ENCODE assay signal across 13 cellular contexts in the genomic region with DNA sequence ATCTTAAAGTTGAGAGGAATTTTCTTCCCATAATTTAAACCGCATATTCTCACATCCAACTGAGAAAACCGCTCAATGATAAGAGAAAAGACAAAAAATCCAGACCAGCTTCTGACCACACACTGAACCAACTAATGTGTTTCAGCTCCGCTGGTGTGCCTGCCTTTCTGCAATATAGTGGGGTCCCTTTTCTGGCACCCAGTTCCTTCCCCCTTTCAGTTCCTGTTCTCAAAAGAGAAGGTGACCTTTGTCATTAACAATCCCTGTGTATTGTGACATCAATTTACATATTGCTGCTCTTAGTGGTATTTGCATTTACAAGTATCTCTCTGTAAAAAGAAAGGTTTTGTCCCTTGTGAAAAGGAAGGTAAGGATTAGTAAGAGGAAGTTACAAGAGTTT. TPM values are rescaled to one million over a fixed set of nuclear protein-coding genes. Genes with fewer than 3 reads are reported as not detected.
A peak's percentile ranks its signal among the peaks of the same experiment; 100 is the strongest.
DNase-seq lines count a peak whose midpoint lies in the region; ATAC-seq and TF ChIP-seq lines count a peak whose summit lies in the region.
"Had no signal": no experiment of that assay in that cellular context is flagged by ENCODE, and none has a peak within 500 bp of the region (broad histone marks: within the 10 kb centered on the region; RNA-seq: fewer than 3 reads in every experiment).

No MANE protein-coding gene starts in this region.

- TF ChIP-seq EP300 in ovary (IDR thresholded peaks at IDR 0.05): no peak

- 75 to 83% (median 79%) methylated on average over 3 of the region's 3 CpGs for WGBS in heart left ventricle, 4 donors
- 72 to 78% (median 75%) methylated on average over 3 of the region's 3 CpGs for WGBS in ovary, 3 donors

- H3K36me3 ChIP-seq in left lung: no peaks in the 10 kb centered on the region
- H3K36me3 ChIP-seq in heart left ventricle: no peaks in the 10 kb centered on the region
- no peaks in the 10 kb centered on the region for H3K36me3 ChIP-seq in ovary

- no peak overlapping the region for H3K27ac Mint-ChIP-seq in osteocyte (ENCODE audit: unreplicated experiment)

- H3K4me3 ChIP-seq in left lung (no peak overlapping the region), heart left ventricle (no peak overlapping the region), ovary (no peak overlapping the region)

- DNase-seq in left lung (no peak), ureter (ENCODE audit: low spot score) (no peak), heart left ventricle (no peak), ovary (no peak), osteocyte (ENCODE audit: extremely low spot score, unreplicated experiment) (no peak)
- DNase-seq: activated CD4-positive, alpha-beta T cell treated with anti-CD3 and anti-CD28 coated beads for 48 hours; H7 had no signal

- H3K9me3 ChIP-seq in left lung: no peaks in the 10 kb centered on the region
- H3K9me3 ChIP-seq in heart left ventricle: no peaks in the 10 kb centered on the region
- H3K9me3 ChIP-seq in ovary: no peaks in the 10 kb centered on the region

- H3K27me3 ChIP-seq in left lung: no peaks in the 10 kb centered on the region
- no peaks in the 10 kb centered on the region for H3K27me3 ChIP-seq in heart left ventricle
- no peaks in the 10 kb centered on the region for H3K27me3 ChIP-seq in ovary

- no peaks in the 10 kb centered on the region for H3K36me3 Mint-ChIP-seq in osteocyte (ENCODE audit: unreplicated experiment)

- H3K4me3 Mint-ChIP-seq in osteocyte (ENCODE audit: unreplicated experiment): no peak overlapping the region

- H3K27me3 Mint-ChIP-seq in osteocyte (ENCODE audit: unreplicated experiment): peaks cover 7% of the 10 kb centered on the region

- H3K4me1 ChIP-seq in left lung (peaks cover 0 to 6% of the 10 kb centered on the region in 2 donors), heart left ventricle (peaks cover 0 to 14% (median 0%) of the 10 kb centered on the region in 12 donors), ovary (ENCODE audit: insufficient read depth) (no peaks in the 10 kb centered on the region)

- H3K27ac ChIP-seq in left lung: no peak overlapping the region
- H3K27ac ChIP-seq in heart left ventricle: no peak overlapping the region
- no peak overlapping the region for H3K27ac ChIP-seq in ovary

- TF ChIP-seq CTCF in left lung (IDR thresholded peaks at IDR 0.05): no peak
- TF ChIP-seq CTCF in heart left ventricle (IDR thresholded peaks at IDR 0.05): no peak
- no peak for TF ChIP-seq CTCF in ovary (IDR thresholded peaks at IDR 0.05)
- no peak for TF ChIP-seq CTCF in osteocyte (IDR thresholded peaks at IDR 0.05)

- no peaks in the 10 kb centered on the region for H3K9me3 Mint-ChIP-seq in osteocyte (ENCODE audit: unreplicated experiment)

- TF ChIP-seq POLR2A in heart left ventricle (IDR thresholded peaks at IDR 0.05) (no peak), ovary (IDR thresholded peaks at IDR 0.05) (no peak)

- ATAC-seq in GM18873 (IDR thresholded peaks at IDR 0.05; ENCODE audit: low FRiP score, unreplicated experiment) (peak; percentile 97), GM21825 (IDR thresholded peaks at IDR 0.05; ENCODE audit: unreplicated experiment) (peak; percentile 93), HG03565 (IDR thresholded peaks at IDR 0.05; ENCODE audit: unreplicated experiment) (peak; percentile 98), left lung (peak; percentile 35), heart left ventricle (no peak)

- no peaks in the 10 kb centered on the region for H3K4me1 Mint-ChIP-seq in osteocyte (ENCODE audit: unreplicated experiment)

- intact Hi-C loops in left lung (cut with DNase I): no loop called here
- intact Hi-C loops in heart left ventricle (cut with DNase I): no loop called here
- intact Hi-C loops in ovary (cut with DNase I): no loop called here

RNA-seq across cellular contexts. Expression of a gene that starts 1.3 kb away (rescaled TPM):
- not detected for total RNA-seq in left lung
- not detected for total RNA-seq in ureter
- total RNA-seq in heart left ventricle: under 1 TPM in 1 of 9 donors, not detected in 8; 0.29 TPM
- polyA plus RNA-seq in heart left ventricle: not detected
- total RNA-seq in ovary: under 1 TPM in 2 of 7 donors, not detected in 5; 0.11 to 0.38 TPM
- not detected for polyA plus RNA-seq in ovary
- total RNA-seq in osteocyte: not detected in 2 replicates
- total RNA-seq: omental fat pad, RPMI7951, urinary bladder had no signal
- polyA plus RNA-seq: urinary bladder had no signal

Comparison
In these comparisons a context has a peak if more than half of its experiments do, and no peak if none do; other contexts are left out.
1. ATAC-seq: peak in GM18873 (single experiment), GM21825 (single experiment), HG03565 (single experiment) and left lung (single experiment); none in heart left ventricle (0 of 4).